ENCODE assay signal across 8 cellular contexts in genomic region chr6:99521557-99522286, GRCh38. TPM values are rescaled to one million over a fixed set of nuclear protein-coding genes. Genes with fewer than 3 reads are reported as not detected.
DNase-seq lines count a peak whose midpoint lies in the region; ATAC-seq, FAIRE-seq and TF ChIP-seq lines count a peak whose summit lies in the region.

No MANE protein-coding gene starts in this region.

- H2AK5ac ChIP-seq in H1 (ENCODE audit: low read depth, low read length): no peak overlapping the region

- H3K27ac ChIP-seq in A549: peak overlapping the region; percentile 91 to 97
- H3K27ac ChIP-seq in PC-3 (ENCODE audit: low read length): 0 out of 2 replicates have a peak overlapping the region, but pooled peaks have one; percentile 12
- peak overlapping the region; percentile 95 for H3K27ac ChIP-seq in H1 (ENCODE audit: low read depth, low read length)

- no peak overlapping the region for H2BK15ac ChIP-seq in H1 (ENCODE audit: low read length)

- H3K4me1 ChIP-seq in A549 (peaks cover 28% of the 10 kb centered on the region), PC-3 (ENCODE audit: insufficient read depth, low read length) (peaks cover 8% of the 10 kb centered on the region; the same call in 1 of the 2 replicates), H1 (replicated peaks in 1 of 4; ENCODE audit: control insufficient read depth in 3 of 4, insufficient read depth in 4 of 4, low read length in 3 of 4) (peaks cover 0 to 4% (median 0%) of the 10 kb centered on the region in 4 experiments; a peak in 1 of 7 replicates), mucosa of descending colon (ENCODE audit: low read depth) (no peaks in the 10 kb centered on the region)

- no peak overlapping the region for H2BK20ac ChIP-seq in H1 (ENCODE audit: low read length)

- no peak overlapping the region for H2BK120ac ChIP-seq in H1 (replicated peaks; ENCODE audit: low read depth, low read length)

- peak; percentile 64 to 67 for ATAC-seq in A549
- peak; percentile 17 for ATAC-seq in GM18499 (IDR thresholded peaks at IDR 0.05; ENCODE audit: insufficient read depth, unreplicated experiment)
- peak; percentile 31 for ATAC-seq in HG02885 (IDR thresholded peaks at IDR 0.05; ENCODE audit: poor library complexity, unreplicated experiment)
- peak; percentile 51 for ATAC-seq in PC-3
- peak; percentile 50 for ATAC-seq in mucosa of descending colon

- H3K9me3 ChIP-seq in A549: no peaks in the 10 kb centered on the region
- H3K9me3 ChIP-seq in PC-3 (ENCODE audit: low read length): no peaks in the 10 kb centered on the region
- H3K9me3 ChIP-seq in H1 (ENCODE audit: insufficient read depth in 2 of 2, low read depth in 1 of 2, low read length in 1 of 2): no peaks in the 10 kb centered on the region
- H3K9me3 ChIP-seq in mucosa of descending colon: no peaks in the 10 kb centered on the region

- TF ChIP-seq RAD21 in A549 (conservative IDR thresholded peaks at IDR 0.05 in 1 of 2, IDR thresholded peaks at IDR 0.05 in 1 of 2): no peak
- TF ChIP-seq RAD21 in H1 (IDR thresholded peaks at IDR 0.05 in 1 of 2, conservative IDR thresholded peaks at IDR 0.05 in 1 of 2; ENCODE audit: low read depth in 2 of 2, low read length in 2 of 2): no peak

- no peak for TF ChIP-seq EP300 in A549 (IDR thresholded peaks at IDR 0.05)
- no peak for TF ChIP-seq EP300 in H1 (IDR thresholded peaks at IDR 0.05; ENCODE audit: borderline replicate concordance in 1 of 2, low read depth in 2 of 2, low read length in 2 of 2)

- H3K36me3 ChIP-seq in PC-3 (ENCODE audit: low read depth, low read length) (no peaks in the 10 kb centered on the region), H1 (ENCODE audit: control insufficient read depth in 2 of 4, insufficient read depth in 4 of 4, low read length in 3 of 4) (peaks cover 0 to 15% (median 0%) of the 10 kb centered on the region in 4 experiments; a peak in 1 of 8 replicates), mucosa of descending colon (ENCODE audit: low read depth) (no peaks in the 10 kb centered on the region)

- peak overlapping the region; percentile 69 for H4K5ac ChIP-seq in H1 (ENCODE audit: insufficient read length, low read depth, low read length)

- H2AFZ ChIP-seq in PC-3 (ENCODE audit: low read length): peak overlapping the region; percentile 96
- H2AFZ ChIP-seq in H1 (ENCODE audit: low read length): peak overlapping the region; percentile 47

- peak overlapping the region; percentile 96; the same call in 1 of the 2 replicates for H4K8ac ChIP-seq in H1 (ENCODE audit: extremely low read depth, insufficient read depth, low read length)

- H3K4me3 ChIP-seq in A549 (peak overlapping the region; percentile 88), PC-3 (ENCODE audit: low read length) (peak overlapping the region; percentile 95), H1 (ENCODE audit: extremely low read depth in 1 of 4, insufficient read depth in 2 of 4, low read depth in 3 of 4, low read length in 4 of 4) (peak overlapping the region; percentile 73 to 99 (median 94)), mucosa of descending colon (peak overlapping the region; percentile 33)

- H3K23ac ChIP-seq in H1 (ENCODE audit: insufficient read length): no peak overlapping the region

- H3K4me2 ChIP-seq in A549 (peak overlapping the region; percentile 62), PC-3 (ENCODE audit: low read length) (peak overlapping the region; percentile 84), H1 (ENCODE audit: insufficient read depth in 1 of 2, low read depth in 2 of 2, low read length in 2 of 2) (peak overlapping the region; percentile 50 to 78)

- intact Hi-C loops in PC-3 (cut with micrococcal nuclease) (loop anchor here (5.0 kb wide), 2 partner anchors 46 to 94 kb away; partner anchors contain the start of genes CCNC and PNISR), mucosa of descending colon (cut with DNase I, micrococcal nuclease) (no loop called here)

- TF ChIP-seq CTCF in A549 (IDR thresholded peaks at IDR 0.05) (no peak), PC-3 (conservative IDR thresholded peaks at IDR 0.05; ENCODE audit: low read depth, low read length) (no peak), H1 (IDR thresholded peaks at IDR 0.05; ENCODE audit: control extremely low read depth in 1 of 3, insufficient read depth in 1 of 3, low read depth in 1 of 3, low read length in 3 of 3) (no peak), mucosa of descending colon (IDR thresholded peaks at IDR 0.05) (no peak)

- H3K27me3 ChIP-seq in PC-3 (ENCODE audit: low read length): no peaks in the 10 kb centered on the region
- H3K27me3 ChIP-seq in H1 (replicated peaks in 1 of 4; ENCODE audit: control insufficient read depth in 3 of 4, extremely low read depth in 1 of 4, insufficient read depth in 3 of 4, low read length in 3 of 4): no peaks in the 10 kb centered on the region

- CTCF ChIA-PET in A549 (lab: Yijun Ruan, JAX) (interaction anchor here (1.0 to 1.7 kb wide), 4 partner anchors 9 to 46 kb away, joined by 3 to 6 read pairs (median 4); no protein-coding TSS in a partner anchor), PC-3 (lab: Charles Lee) (interaction anchor here (0.6 kb wide), 1 partner anchor 45 kb away, joined by 6 read pairs; no protein-coding TSS in a partner anchor), H1 (lab: Charles Lee; ENCODE audit: partially characterized antibody) (interaction anchor here (0.6 to 3.6 kb wide), 14 partner anchors 9 to 224 kb away, joined by 3 to 30 read pairs (median 4); partner anchors contain the start of gene CCNC)

- no peaks in the 10 kb centered on the region; the same call in 1 of the 2 replicates for H3K23me2 ChIP-seq in H1 (ENCODE audit: low read depth, low read length)

- H3F3A ChIP-seq in PC-3 (ENCODE audit: low read length, unreplicated experiment): no peaks in the 10 kb centered on the region

- H4K91ac ChIP-seq in H1 (replicated peaks; ENCODE audit: insufficient read length, low read length): peak overlapping the region; percentile 63

- no peaks in the 10 kb centered on the region for H3K79me1 ChIP-seq in H1 (ENCODE audit: low read depth, low read length)

- FAIRE-seq in A549 (lab: Jason Lieb, UNC) (no peak), H1 (lab: Jason Lieb, UNC) (peak; percentile 28)

- H2BK12ac ChIP-seq in H1 (ENCODE audit: low read depth, low read length): peak overlapping the region; percentile 35; the same call in 1 of the 2 replicates

- POLR2A ChIA-PET in A549 (lab: Yijun Ruan, JAX) (interaction anchor here (1.9 kb wide), 1 partner anchor 47 kb away, joined by 9 read pairs; the partner anchor contains the start of gene CCNC), PC-3 (lab: Charles Lee; ENCODE audit: unreplicated experiment) (interaction anchor here (0.7 kb wide), 1 partner anchor 396 kb away, joined by 6 read pairs; no protein-coding TSS in a partner anchor), H1 (lab: Charles Lee; ENCODE audit: partially characterized antibody) (interaction anchor here (0.6 to 4.2 kb wide), 18 partner anchors 8 to 134 kb away, joined by 3 to 60 read pairs (median 6); partner anchors contain the start of gene CCNC)

- peak overlapping the region; percentile 96 for H2BK5ac ChIP-seq in H1 (ENCODE audit: low read depth, low read length)

- no peak overlapping the region for H3K14ac ChIP-seq in H1 (ENCODE audit: insufficient read length)

- 27% methylated on average over 10 of the region's 14 CpGs for WGBS in A549 (ENCODE audit: missing lambda C conversion rate)
- 47% methylated on average over 14 of the region's 14 CpGs; no CpG with 5 or more reads in 1 of the 2 experiments for WGBS in H1 (ENCODE audit: extremely low coverage in 1 of 2, insufficient coverage in 1 of 2, insufficient read length in 1 of 2, insufficient replicate concordance in 2 of 2, low coverage in 1 of 2, low lambda C conversion rate in 2 of 2, missing lambda C conversion rate in 1 of 2), 2 experiments

- BruUV-seq in PC-3 (replicated peaks; lab: Mats Ljungman, UMichigan): no TSS peak

- DNase-seq in A549 (ENCODE audit: low read depth in 1 of 2, low spot score in 1 of 2) (peak in 1 of 2 experiments; percentile 2), PC-3 (no peak), H1 (ENCODE audit: low read depth in 1 of 2, low spot score in 2 of 2) (no peak), mucosa of descending colon (peak in 1 of 3 donors; percentile 11), NCI-H2029 treated with DMSO at 0.1 percent for 48 hours (lab: John Stamatoyannopoulos, UW) (no peak)
- no peak for DNase-seq in central memory CD4-positive, alpha-beta T cell

- H3K4ac ChIP-seq in H1 (replicated peaks; ENCODE audit: insufficient read length, low read depth, low read length): no peak overlapping the region

- H3K9me2 ChIP-seq in PC-3 (replicated peaks; ENCODE audit: low read length): no peaks in the 10 kb centered on the region

- H3K9ac ChIP-seq in PC-3 (ENCODE audit: low read length): peak overlapping the region; percentile 80
- peak overlapping the region; percentile 91 to 96 (median 95) for H3K9ac ChIP-seq in H1 (replicated peaks in 1 of 4; ENCODE audit: extremely low read depth in 1 of 4, low read depth in 3 of 4, low read length in 3 of 4)

- TF ChIP-seq POLR2A in A549 (IDR thresholded peaks at IDR 0.05; ENCODE audit: low read length) (no peak), H1 (IDR thresholded peaks at IDR 0.05; ENCODE audit: control extremely low read depth in 1 of 2, low read depth in 2 of 2, low read length in 2 of 2) (no peak; a peak in 2 of 3 replicates)

- no peaks in the 10 kb centered on the region for H4K20me1 ChIP-seq in PC-3 (ENCODE audit: low read length)
- no peaks in the 10 kb centered on the region for H4K20me1 ChIP-seq in H1 (replicated peaks in 1 of 2; ENCODE audit: control insufficient read depth in 1 of 2, insufficient read depth in 2 of 2, low read length in 2 of 2)

- peak overlapping the region; percentile 66 for H3K56ac ChIP-seq in H1 (replicated peaks; ENCODE audit: insufficient read length, low read depth, low read length)

- H3K18ac ChIP-seq in H1 (ENCODE audit: extremely low read depth, low read length): peak overlapping the region; percentile 99

- H3K79me2 ChIP-seq in PC-3 (ENCODE audit: low read length) (peaks cover 11% of the 10 kb centered on the region), H1 (ENCODE audit: control insufficient read depth in 1 of 2, insufficient read depth in 2 of 2, low read length in 2 of 2) (peaks cover 0 to 26% of the 10 kb centered on the region in 2 experiments; a peak in 1 of 4 replicates)

RNA-seq across cellular contexts. Expression of gene USP45, which starts 6.5 kb away (rescaled TPM):
- polyA plus RNA-seq in A549 (2011; rRNA removed): 11.7 and 12.0 TPM in 2 replicates
- 1.8 and 1.9 TPM in 2 replicates for polyA plus RNA-seq in A549 (2012; cell fraction: cytosol; rRNA removed)
- 2.7 and 3.3 TPM in 2 replicates for polyA plus RNA-seq in A549 (2012; cell fraction: nucleus; rRNA removed)
- 4.5 to 4.7 TPM (median 4.5 TPM) in 3 replicates for polyA plus RNA-seq in A549 (2017; fragmentation: RNase III; extraction: RNeasy Plus Mini Kit Qiagen cat#74134 plus additional on column Dnase treatment)
- polyA minus RNA-seq in A549 (2011; rRNA and poly(A)+ RNA removed): 10.8 and 10.9 TPM in 2 replicates
- 8.3 and 9.3 TPM in 2 replicates for total RNA-seq in PC-3 (2014; rRNA removed)
- 24.3 and 25.5 TPM in 2 replicates for total RNA-seq in H1 (2021; fragmentation: NEBNext Ultra II Directional; extraction: Animal tissue kit (Norgen Biotek cat#: 25700))
- polyA plus RNA-seq in H1 (2011; rRNA removed): 4.2 and 5.8 TPM in 2 replicates
- polyA plus RNA-seq in H1 (2011; cell fraction: cytosol; rRNA removed): 7.6 TPM
- polyA plus RNA-seq in H1 (2011; cell fraction: nucleus; rRNA removed): 15.1 TPM
- 10.3 to 30.2 TPM (median 11.8 TPM) in 4 replicates for polyA plus RNA-seq in H1 (2012, experiment 1 of 2)
- polyA plus RNA-seq in H1 (2012, experiment 2 of 2): 0.68 TPM
- polyA plus RNA-seq in H1 (2013, experiment 1 of 2): 17.9 TPM
- 17.5 TPM for polyA plus RNA-seq in H1 (2013, experiment 2 of 2)
- polyA minus RNA-seq in H1 (2011; rRNA and poly(A)+ RNA removed): 22.4 and 40.8 TPM in 2 replicates
- 20.6 TPM for polyA minus RNA-seq in H1 (2011; cell fraction: cytosol; rRNA and poly(A)+ RNA removed)
- polyA minus RNA-seq in H1 (2011; cell fraction: nucleus; rRNA and poly(A)+ RNA removed): 58.4 TPM
- 10 to 100 TPM in 2 of 3 donors, 1 to 10 TPM in 1; 9.4 to 18.0 (median 16.1) TPM for total RNA-seq in mucosa of descending colon

RNA-seq across cellular contexts. Expression of gene CCNC, which starts 46.7 kb away (rescaled TPM):
- 60.3 and 66.0 TPM in 2 replicates for polyA plus RNA-seq in A549 (2011; rRNA removed)
- polyA plus RNA-seq in A549 (2012; cell fraction: cytosol; rRNA removed): 11.9 and 14.0 TPM in 2 replicates
- polyA plus RNA-seq in A549 (2012; cell fraction: nucleus; rRNA removed): 4.0 and 7.5 TPM in 2 replicates
- polyA plus RNA-seq in A549 (2017; fragmentation: RNase III; extraction: RNeasy Plus Mini Kit Qiagen cat#74134 plus additional on column Dnase treatment): 43.6 to 46.9 TPM (median 44.1 TPM) in 3 replicates
- 29.1 and 31.1 TPM in 2 replicates for polyA minus RNA-seq in A549 (2011; rRNA and poly(A)+ RNA removed)
- 53.7 and 69.3 TPM in 2 replicates for total RNA-seq in PC-3 (2014; rRNA removed)
- total RNA-seq in H1 (2021; fragmentation: NEBNext Ultra II Directional; extraction: Animal tissue kit (Norgen Biotek cat#: 25700)): 94.5 and 107 TPM in 2 replicates
- 20.1 and 45.4 TPM in 2 replicates for polyA plus RNA-seq in H1 (2011; rRNA removed)
- polyA plus RNA-seq in H1 (2011; cell fraction: cytosol; rRNA removed): 53.2 TPM
- polyA plus RNA-seq in H1 (2011; cell fraction: nucleus; rRNA removed): 18.5 TPM
- polyA plus RNA-seq in H1 (2012, experiment 1 of 2): 45.0 to 56.3 TPM (median 50.3 TPM) in 4 replicates
- 10.3 TPM for polyA plus RNA-seq in H1 (2012, experiment 2 of 2)
- polyA plus RNA-seq in H1 (2013, experiment 1 of 2): 59.4 TPM
- 57.2 TPM for polyA plus RNA-seq in H1 (2013, experiment 2 of 2)
- polyA minus RNA-seq in H1 (2011; rRNA and poly(A)+ RNA removed): 100.0 and 164 TPM in 2 replicates
- polyA minus RNA-seq in H1 (2011; cell fraction: cytosol; rRNA and poly(A)+ RNA removed): 66.6 TPM
- 52.5 TPM for polyA minus RNA-seq in H1 (2011; cell fraction: nucleus; rRNA and poly(A)+ RNA removed)
- total RNA-seq in mucosa of descending colon: 10 to 100 TPM; 32.7 to 52.2 (median 34.2) TPM

Comparison
In these comparisons a context has a peak if more than half of its experiments do, and no peak if none do; other contexts are left out.
1. H3K27ac ChIP-seq: peak in every context shown above with its lines; median percentile 95 in H1; 94 in A549; 12 in PC-3.
2. H3K4me3 ChIP-seq: peak in every context shown above with its lines; median percentile 95 in PC-3; 94 in H1; 88 in A549; 33 in mucosa of descending colon.
3. Of the 18 proteins assayed by ChIP-seq in both H1 and A549: peak only in H1: CEBPB and KDM1A; only in A549: none; in both: KDM5A; in neither: 15.